ENCODE assay signal across 9 cellular contexts in the genomic region with DNA sequence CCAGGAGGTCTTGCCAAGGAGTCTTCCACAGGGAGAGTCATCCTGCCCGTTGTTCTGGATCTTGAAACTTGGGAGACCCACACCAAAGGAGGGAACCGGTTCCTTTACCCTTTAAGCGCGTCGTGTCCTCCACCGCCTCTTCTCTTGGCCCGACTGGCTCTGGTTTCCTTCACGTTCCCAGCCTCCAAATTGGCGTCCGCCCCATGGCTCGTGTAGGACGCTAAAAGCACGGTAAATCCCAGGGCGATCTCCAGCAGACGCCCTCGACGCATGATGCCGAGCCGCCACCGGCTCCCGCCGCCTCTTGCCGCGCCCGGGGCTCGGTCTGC. TPM values are rescaled to one million over a fixed set of nuclear protein-coding genes. Genes with fewer than 3 reads are reported as not detected.
A peak's percentile ranks its signal among the peaks of the same experiment; 100 is the strongest.
DNase-seq lines count a peak whose midpoint lies in the region; ATAC-seq and TF ChIP-seq lines count a peak whose summit lies in the region.
"Had no signal": no experiment of that assay in that cellular context is flagged by ENCODE, and none has a peak within 500 bp of the region (broad histone marks: within the 10 kb centered on the region; RNA-seq: fewer than 3 reads in every experiment).

No MANE protein-coding gene starts in this region.

- H3K9ac ChIP-seq in mucosa of stomach (ENCODE audit: low read length): peak overlapping the region; percentile 62

- H3K9me3 ChIP-seq in mucosa of stomach (ENCODE audit: control insufficient read depth, low read length): no peaks in the 10 kb centered on the region

- no peaks in the 10 kb centered on the region for H3K9me3 Mint-ChIP-seq in activated naive CD4-positive, alpha-beta T cell treated with anti-CD3 and anti-CD28 coated beads, Interleukin-2, amount 50 U/mL, for 72 hours
- H3K9me3 Mint-ChIP-seq: T-helper 1 cell treated with Interleukin-12 subunit alpha and Interleukin-12 subunit beta and Interleukin-4 antibody, amounts not matched to agents 30 μg/mL and 1 μg/mL, for 36 hours had no signal

- peak; percentile 5 for ATAC-seq in HG03571 (IDR thresholded peaks at IDR 0.05; ENCODE audit: unreplicated experiment)
- no peak for ATAC-seq in HG03159 (IDR thresholded peaks at IDR 0.05; ENCODE audit: unreplicated experiment)
- ATAC-seq in HG02623 (IDR thresholded peaks at IDR 0.05; ENCODE audit: unreplicated experiment): no peak
- no peak for ATAC-seq in activated naive CD4-positive, alpha-beta T cell treated with anti-CD3 and anti-CD28 coated beads, Interleukin-2, amount 50 U/mL, for 72 hours

- POLR2A ChIA-PET in HEK293T (lab: Yijun Ruan, JAX): no interaction called here

- H3K27ac ChIP-seq in dorsolateral prefrontal cortex: peak overlapping the region in 58 of 59 donors; percentile 80 to 98 (median 95)

- no peak overlapping the region for H3K27ac Mint-ChIP-seq in activated naive CD4-positive, alpha-beta T cell treated with anti-CD3 and anti-CD28 coated beads, Interleukin-2, amount 50 U/mL, for 72 hours
- H3K27ac Mint-ChIP-seq: T-helper 1 cell treated with Interleukin-12 subunit alpha and Interleukin-12 subunit beta and Interleukin-4 antibody, amounts not matched to agents 30 μg/mL and 1 μg/mL, for 36 hours had no signal

- H3K36me3 Mint-ChIP-seq in activated naive CD4-positive, alpha-beta T cell treated with anti-CD3 and anti-CD28 coated beads, Interleukin-2, amount 50 U/mL, for 72 hours: no peaks in the 10 kb centered on the region

- H3K4me3 ChIP-seq in dorsolateral prefrontal cortex (peak overlapping the region; percentile 66 to 94 (median 84)), mucosa of stomach (ENCODE audit: low read length) (no peak overlapping the region)

- intact Hi-C loops in dorsolateral prefrontal cortex (cut with DNase I): loop anchor here (10.0 kb wide), 3 partner anchors 160 to 290 kb away; no protein-coding TSS in a partner anchor

- CTCF ChIA-PET in HEK293T (lab: Yijun Ruan, JAX): no interaction called here

- H3K27me3 ChIP-seq in dorsolateral prefrontal cortex (no peaks in the 10 kb centered on the region), mucosa of stomach (ENCODE audit: control insufficient read depth, insufficient read depth, low read length) (peaks cover 24% of the 10 kb centered on the region)

- H3K4me1 ChIP-seq in mucosa of stomach (ENCODE audit: control insufficient read depth, insufficient read depth, low read length): no peaks in the 10 kb centered on the region

- DNase-seq in GM19238 (ENCODE audit: insufficient read length, low spot score) (peak; percentile 13), dorsolateral prefrontal cortex (peak in 3 of 10 donors; percentile 38 to 67 (median 39)), HEK293T (ENCODE audit: extremely low spot score) (no peak)
- DNase-seq in activated naive CD4-positive, alpha-beta T cell treated with anti-CD3 and anti-CD28 coated beads, Interleukin-2, amount 50 U/mL, for 72 hours (ENCODE audit: low spot score in 2 of 2): no peak

- H3K36me3 ChIP-seq in mucosa of stomach (ENCODE audit: control insufficient read depth, insufficient read depth, low read length): no peaks in the 10 kb centered on the region

- TF ChIP-seq CTCF in dorsolateral prefrontal cortex (IDR thresholded peaks at IDR 0.05 in 54 of 56, conservative IDR thresholded peaks at IDR 0.05 in 2 of 56; ENCODE audit: low read depth in 1 of 56, partially characterized antibody in 56 of 56): no peak

TF ChIP-seq in HEK293T, 16 proteins besides CTCF, POLR2A, EP300 and RAD21:
- no peak for TF ChIP-seq SUZ12 (IDR thresholded peaks at IDR 0.05)
- no peak for TF ChIP-seq L3MBTL2 (conservative IDR thresholded peaks at IDR 0.05)
- no peak for TF ChIP-seq TARDBP (IDR thresholded peaks at IDR 0.05)
- no peak for TF ChIP-seq FOXA1 (IDR thresholded peaks at IDR 0.05)
- TF ChIP-seq FOXK2 (IDR thresholded peaks at IDR 0.05): no peak
- TF ChIP-seq NFRKB (IDR thresholded peaks at IDR 0.05): no peak
- TF ChIP-seq, protein P1, sequence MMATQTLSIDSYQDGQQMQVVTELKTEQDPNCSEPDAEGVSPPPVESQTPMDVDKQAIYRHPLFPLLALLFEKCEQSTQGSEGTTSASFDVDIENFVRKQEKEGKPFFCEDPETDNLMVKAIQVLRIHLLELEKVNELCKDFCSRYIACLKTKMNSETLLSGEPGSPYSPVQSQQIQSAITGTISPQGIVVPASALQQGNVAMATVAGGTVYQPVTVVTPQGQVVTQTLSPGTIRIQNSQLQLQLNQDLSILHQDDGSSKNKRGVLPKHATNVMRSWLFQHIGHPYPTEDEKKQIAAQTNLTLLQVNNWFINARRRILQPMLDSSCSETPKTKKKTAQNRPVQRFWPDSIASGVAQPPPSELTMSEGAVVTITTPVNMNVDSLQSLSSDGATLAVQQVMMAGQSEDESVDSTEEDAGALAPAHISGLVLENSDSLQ (IDR thresholded peaks at IDR 0.05): no peak
- no peak for TF ChIP-seq ELF4 (IDR thresholded peaks at IDR 0.05)
- no peak for TF ChIP-seq HDGF (IDR thresholded peaks at IDR 0.05; ENCODE audit: borderline replicate concordance)
- TF ChIP-seq ARNT (IDR thresholded peaks at IDR 0.05): no peak

RNA-seq across cellular contexts. Expression of a gene that starts 1.0 kb away (rescaled TPM):
- total RNA-seq in dorsolateral prefrontal cortex: 10 to 100 TPM; 18.2 to 42.8 (median 30.3) TPM
- total RNA-seq in activated naive CD4-positive, alpha-beta T cell treated with anti-CD3 and anti-CD28 coated beads, Interleukin-2, amount 50 U/mL, for 72 hours: 1 to 10 TPM in 1 of 2 donors, under 1 TPM in 1; 0.52 to 1.4 TPM

Comparison
In these comparisons a context has a peak if more than half of its experiments do, and no peak if none do; other contexts are left out.
1. RNA of a gene that starts 1.0 kb away (total RNA-seq): 18.2 to 42.8 TPM in dorsolateral prefrontal cortex; 0.52 to 1.4 TPM in activated naive CD4-positive, alpha-beta T cell treated with anti-CD3 and anti-CD28 coated beads, Interleukin-2, amount 50 U/mL, for 72 hours; every median in the first group is over 4 times any median in the second.